ENCODE assay signal across 11 cellular contexts in genomic region chr2:165791811-165792454, GRCh38. TPM values are rescaled to one million over a fixed set of nuclear protein-coding genes. Genes with fewer than 3 reads are reported as not detected.
DNase-seq lines count a peak whose midpoint lies in the region; ATAC-seq, FAIRE-seq and TF ChIP-seq lines count a peak whose summit lies in the region.
"Had no signal": no experiment of that assay in that cellular context is flagged by ENCODE, and none has a peak within 500 bp of the region (broad histone marks: within the 10 kb centered on the region; RNA-seq: fewer than 3 reads in every experiment).

No MANE protein-coding gene starts in this region.

- no peak for ATAC-seq in effector memory CD8-positive, alpha-beta T cell (replicated peaks)

- no peak for TF ChIP-seq POLR2A in suprapubic skin (IDR thresholded peaks at IDR 0.05)

- H3K36me3 ChIP-seq in suprapubic skin, result no peaks in the 10 kb centered on the region
- H3K36me3 ChIP-seq: WERI-Rb-1 had no signal

- H3K27ac ChIP-seq in suprapubic skin, result no peak overlapping the region
- H3K27ac ChIP-seq: parathyroid adenoma, WERI-Rb-1 had no signal

- H3K27me3 ChIP-seq in suprapubic skin, result no peaks in the 10 kb centered on the region

- in situ Hi-C loops in GM13976 (cut with MboI; ENCODE audit: low sequenced_read_pairs, unreplicated experiment), result no loop called here

- H3K4me3 ChIP-seq in suprapubic skin, result no peak overlapping the region

- FAIRE-seq in D721Med (lab: Jason Lieb, UNC), result no peak

- H3K4me3 Mint-ChIP-seq in effector memory CD8-positive, alpha-beta T cell, result peak overlapping the region; percentile 92 to 96
- peak overlapping the region; percentile 46 for H3K4me3 Mint-ChIP-seq in nephron progenitor cell

- no peaks in the 10 kb centered on the region for H3K27me3 Mint-ChIP-seq in effector memory CD8-positive, alpha-beta T cell
- peaks cover 63% of the 10 kb centered on the region for H3K27me3 Mint-ChIP-seq in nephron progenitor cell (ENCODE audit: low read depth, poor library complexity)

- no peaks in the 10 kb centered on the region for H3K9me3 ChIP-seq in suprapubic skin

- H3K9me3 Mint-ChIP-seq in effector memory CD8-positive, alpha-beta T cell, result no peaks in the 10 kb centered on the region
- H3K9me3 Mint-ChIP-seq in nephron progenitor cell, result no peaks in the 10 kb centered on the region

- TF ChIP-seq CTCF in nephron progenitor cell (IDR thresholded peaks at IDR 0.05) (no peak), GM13976 (IDR thresholded peaks at IDR 0.05; ENCODE audit: borderline replicate concordance, control extremely low read depth, extremely low read depth, insufficient read depth, missing control alignments) (no peak), D721Med (IDR thresholded peaks at IDR 0.05; ENCODE audit: insufficient read depth, missing control alignments) (no peak), suprapubic skin (IDR thresholded peaks at IDR 0.05) (no peak)

- peaks cover 22 to 62% of the 10 kb centered on the region in 2 donors for H3K4me1 Mint-ChIP-seq in effector memory CD8-positive, alpha-beta T cell (ENCODE audit: low read depth in 2 of 2)
- peaks cover 10% of the 10 kb centered on the region for H3K4me1 Mint-ChIP-seq in nephron progenitor cell

- DNase-seq in GF-D8 (lab: John Stamatoyannopoulos, UW) (peak; percentile 17), M059J (ENCODE audit: low read depth) (peak; percentile 78), nephron progenitor cell (no peak), GM13976 (ENCODE audit: low spot score) (no peak), D721Med (ENCODE audit: insufficient read length, low spot score) (no peak), germinal center (ENCODE audit: low spot score) (no peak), suprapubic skin (ENCODE audit: low spot score in 2 of 2) (no peak)
- no peak for DNase-seq in effector memory CD8-positive, alpha-beta T cell
- DNase-seq: amygdala, WERI-Rb-1 had no signal

- peak overlapping the region in 1 of 2 donors; percentile 98 for H3K27ac Mint-ChIP-seq in effector memory CD8-positive, alpha-beta T cell
- H3K27ac Mint-ChIP-seq in nephron progenitor cell, result no peak overlapping the region

- no peak for TF ChIP-seq EP300 in suprapubic skin (IDR thresholded peaks at IDR 0.05)

- peaks cover 26% of the 10 kb centered on the region for H3K4me1 ChIP-seq in suprapubic skin
- H3K4me1 ChIP-seq: parathyroid adenoma had no signal

- 71% methylated on average over 2 of the region's 2 CpGs for WGBS in suprapubic skin

- H3K36me3 Mint-ChIP-seq in effector memory CD8-positive, alpha-beta T cell (ENCODE audit: insufficient read depth), result peaks cover 8% of the 10 kb centered on the region
- no peaks in the 10 kb centered on the region for H3K36me3 Mint-ChIP-seq in nephron progenitor cell (ENCODE audit: low read depth)

RNA-seq across cellular contexts. Expression of gene GALNT3, which starts 2.1 kb away (rescaled TPM):
- total RNA-seq in M059J (2014; rRNA removed; shearing (Covaris generic)), result 0.59 and 1.9 TPM in 2 replicates
- total RNA-seq in suprapubic skin, result 10 to 100 TPM; 14.9 to 24.0 (median 15.9) TPM

Comparison
In these comparisons a context has a peak if more than half of its experiments do, and no peak if none do; other contexts are left out.
1. DNase-seq: peak in GF-D8 (single experiment) and M059J (single experiment); none in effector memory CD8-positive, alpha-beta T cell (0 of 3), nephron progenitor cell (single experiment), GM13976 (single experiment), D721Med (single experiment), germinal center (single experiment) and suprapubic skin (0 of 2).